8 cellular contexts compared by ENCODE assay signal in genomic region chr18:54679318-54680149, GRCh38.
DNase-seq lines count a peak whose midpoint lies in the region; TF ChIP-seq lines count a peak whose summit lies in the region.

No MANE protein-coding gene starts in this region.

- peaks cover 42% of the 10 kb centered on the region for H3K4me1 Mint-ChIP-seq in brain
- no peaks in the 10 kb centered on the region for H3K4me1 Mint-ChIP-seq in endothelial cell (ENCODE audit: unreplicated experiment)

- H3K36me3 Mint-ChIP-seq in brain (no peaks in the 10 kb centered on the region), endothelial cell (ENCODE audit: low read depth, unreplicated experiment) (no peaks in the 10 kb centered on the region)

- peak overlapping the region in 3 of 5 experiments; percentile 39 to 55 (median 44) for H3K27ac Mint-ChIP-seq in brain
- no peak overlapping the region for H3K27ac Mint-ChIP-seq in endothelial cell (ENCODE audit: unreplicated experiment)

- in situ Hi-C loops in G401 (cut with HindIII; ENCODE audit: low sequenced_read_pairs): loop anchor here (25.0 kb wide), 1 partner anchor 308 kb away; no protein-coding TSS in a partner anchor

- H3K27me3 Mint-ChIP-seq in brain (peaks cover 3% of the 10 kb centered on the region), endothelial cell (ENCODE audit: unreplicated experiment) (no peaks in the 10 kb centered on the region)

- H3K9me3 Mint-ChIP-seq in brain (peaks cover 3 to 8% (median 4%) of the 10 kb centered on the region in 5 experiments), endothelial cell (ENCODE audit: unreplicated experiment) (no peaks in the 10 kb centered on the region)

- H3K4me3 ChIP-seq in HFF-Myc (replicated peaks; ENCODE audit: low read depth, low read length): no peak overlapping the region

- peak; percentile 77 for DNase-seq in G401 (ENCODE audit: low spot score)
- peak; percentile 73 for DNase-seq in HFF-Myc (ENCODE audit: extremely low read depth, low read depth)
- DNase-seq in NCI-H510A (lab: John Stamatoyannopoulos, UW): peak; percentile 12
- peak; percentile 66 for DNase-seq in kidney tubule cell (ENCODE audit: low spot score)
- no peak for DNase-seq in occipital lobe (lab: John Stamatoyannopoulos, UW)
- DNase-seq in stimulated activated CD4-positive, alpha-beta T cell treated with anti-CD3 and anti-CD28 coated beads, Interleukin-15, amount 100 ng/mL, for 24 hours: no peak
- DNase-seq in endothelial cell (ENCODE audit: low spot score): no peak

- H3K4me3 Mint-ChIP-seq in brain (no peak overlapping the region), endothelial cell (ENCODE audit: unreplicated experiment) (no peak overlapping the region)

- TF ChIP-seq CTCF in HFF-Myc (IDR thresholded peaks at IDR 0.05; ENCODE audit: low read depth, low read length, missing control alignments): peak; percentile 41
- peak; percentile 78 to 92 for TF ChIP-seq CTCF in brain (conservative IDR thresholded peaks at IDR 0.05)
- TF ChIP-seq CTCF in endothelial cell (IDR thresholded peaks at IDR 0.05; ENCODE audit: unreplicated experiment): no peak

Comparison
In these comparisons a context has a peak if more than half of its experiments do, and no peak if none do; other contexts are left out.
1. DNase-seq: peak in G401 (single experiment), HFF-Myc (single experiment), NCI-H510A (single experiment) and kidney tubule cell (single experiment); none in occipital lobe (single experiment), stimulated activated CD4-positive, alpha-beta T cell treated with anti-CD3 and anti-CD28 coated beads, Interleukin-15, amount 100 ng/mL, for 24 hours (single experiment) and endothelial cell (single experiment).